In genomic region chr15:64285871-64286270, GRCh38 we compare ENCODE assay signal across 1 cellular context.
TF ChIP-seq lines count a peak whose summit lies in the region.

No MANE protein-coding gene starts in this region.

TF ChIP-seq in WTC11, 78 proteins besides CTCF, POLR2A, EP300 and RAD21 (continued from another document):
- TF ChIP-seq, protein P1, sequence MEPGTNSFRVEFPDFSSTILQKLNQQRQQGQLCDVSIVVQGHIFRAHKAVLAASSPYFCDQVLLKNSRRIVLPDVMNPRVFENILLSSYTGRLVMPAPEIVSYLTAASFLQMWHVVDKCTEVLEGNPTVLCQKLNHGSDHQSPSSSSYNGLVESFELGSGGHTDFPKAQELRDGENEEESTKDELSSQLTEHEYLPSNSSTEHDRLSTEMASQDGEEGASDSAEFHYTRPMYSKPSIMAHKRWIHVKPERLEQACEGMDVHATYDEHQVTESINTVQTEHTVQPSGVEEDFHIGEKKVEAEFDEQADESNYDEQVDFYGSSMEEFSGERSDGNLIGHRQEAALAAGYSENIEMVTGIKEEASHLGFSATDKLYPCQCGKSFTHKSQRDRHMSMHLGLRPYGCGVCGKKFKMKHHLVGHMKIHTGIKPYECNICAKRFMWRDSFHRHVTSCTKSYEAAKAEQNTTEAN (CRISPR knock-in tag; IDR thresholded peaks at IDR 0.05): no peak
- TF ChIP-seq ZNF512 (CRISPR knock-in tag; IDR thresholded peaks at IDR 0.05; ENCODE audit: borderline replicate concordance) (no peak), ELF4 (CRISPR knock-in tag; IDR thresholded peaks at IDR 0.05; ENCODE audit: low read depth) (no peak), CREB1 (CRISPR knock-in tag; IDR thresholded peaks at IDR 0.05) (no peak), ATF2 (CRISPR knock-in tag; IDR thresholded peaks at IDR 0.05; ENCODE audit: borderline replicate concordance, low read depth) (no peak), ZNF317 (CRISPR knock-in tag; IDR thresholded peaks at IDR 0.05; ENCODE audit: borderline replicate concordance, low read depth) (no peak), ZNF281 (CRISPR knock-in tag; IDR thresholded peaks at IDR 0.05) (no peak), GRHL2 (CRISPR knock-in tag; IDR thresholded peaks at IDR 0.05; ENCODE audit: insufficient replicate concordance, severe bottlenecking) (no peak), OVOL2 (CRISPR knock-in tag; IDR thresholded peaks at IDR 0.05; ENCODE audit: borderline replicate concordance) (no peak), TEAD1 (CRISPR knock-in tag; IDR thresholded peaks at IDR 0.05) (no peak), PREB (CRISPR knock-in tag; IDR thresholded peaks at IDR 0.05; ENCODE audit: borderline replicate concordance) (no peak)
- TF ChIP-seq, protein P2, sequence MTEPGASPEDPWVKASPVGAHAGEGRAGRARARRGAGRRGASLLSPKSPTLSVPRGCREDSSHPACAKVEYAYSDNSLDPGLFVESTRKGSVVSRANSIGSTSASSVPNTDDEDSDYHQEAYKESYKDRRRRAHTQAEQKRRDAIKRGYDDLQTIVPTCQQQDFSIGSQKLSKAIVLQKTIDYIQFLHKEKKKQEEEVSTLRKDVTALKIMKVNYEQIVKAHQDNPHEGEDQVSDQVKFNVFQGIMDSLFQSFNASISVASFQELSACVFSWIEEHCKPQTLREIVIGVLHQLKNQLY (CRISPR knock-in tag; IDR thresholded peaks at IDR 0.05): no peak
- TF ChIP-seq, protein P3, sequence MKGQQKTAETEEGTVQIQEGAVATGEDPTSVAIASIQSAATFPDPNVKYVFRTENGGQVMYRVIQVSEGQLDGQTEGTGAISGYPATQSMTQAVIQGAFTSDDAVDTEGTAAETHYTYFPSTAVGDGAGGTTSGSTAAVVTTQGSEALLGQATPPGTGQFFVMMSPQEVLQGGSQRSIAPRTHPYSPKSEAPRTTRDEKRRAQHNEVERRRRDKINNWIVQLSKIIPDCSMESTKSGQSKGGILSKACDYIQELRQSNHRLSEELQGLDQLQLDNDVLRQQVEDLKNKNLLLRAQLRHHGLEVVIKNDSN (CRISPR knock-in tag; IDR thresholded peaks at IDR 0.05): no peak
